ENCODE assay signal across 14 cellular contexts in the genomic region with DNA sequence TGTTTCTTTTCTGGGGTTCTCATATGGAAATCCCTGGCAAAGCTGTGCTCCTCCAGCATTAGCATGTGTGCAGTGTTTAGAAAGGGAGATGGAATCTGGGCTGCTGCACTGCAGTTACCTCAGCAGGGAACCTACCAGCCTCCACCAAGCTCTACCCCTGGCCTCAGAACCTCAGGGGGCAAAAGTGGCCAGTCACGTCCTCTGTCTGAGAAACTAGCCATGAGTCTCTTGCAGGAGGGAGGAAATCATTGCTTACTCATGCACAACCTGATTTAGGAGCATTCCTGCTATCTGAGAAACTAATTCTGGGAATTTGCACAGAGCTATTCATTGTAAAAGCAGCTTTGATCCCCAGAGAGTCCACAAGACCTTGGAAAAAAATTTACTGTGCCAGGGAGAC.
A peak's percentile ranks its signal among the peaks of the same experiment; 100 is the strongest.
DNase-seq lines count a peak whose midpoint lies in the region; ATAC-seq, FAIRE-seq and TF ChIP-seq lines count a peak whose summit lies in the region.
"Had no signal": no experiment of that assay in that cellular context is flagged by ENCODE, and none has a peak within 500 bp of the region (broad histone marks: within the 10 kb centered on the region; RNA-seq: fewer than 3 reads in every experiment).

No MANE protein-coding gene starts in this region.

- H3K9me1 ChIP-seq in K562 (ENCODE audit: control insufficient read depth, insufficient read depth, low read length) (no peaks in the 10 kb centered on the region), keratinocyte (ENCODE audit: control insufficient read depth, extremely low read depth, insufficient read depth, low read length) (no peaks in the 10 kb centered on the region)

- H3K27me3 ChIP-seq in K562 (ENCODE audit: control insufficient read depth in 2 of 2, insufficient read depth in 2 of 2, low read length in 2 of 2) (no peaks in the 10 kb centered on the region; a peak in 1 of 5 replicates), keratinocyte (ENCODE audit: control insufficient read depth, extremely low read depth, insufficient read depth, low read length) (no peaks in the 10 kb centered on the region)
- H3K27me3 ChIP-seq: sigmoid colon had no signal

- H3K4me3 ChIP-seq in A549 (no peak overlapping the region), K562 (no peak overlapping the region), keratinocyte (ENCODE audit: control insufficient read depth in 2 of 3, extremely low read depth in 1 of 3, insufficient read depth in 2 of 3, low read depth in 1 of 3, low read length in 3 of 3) (no peak overlapping the region)
- H3K4me3 ChIP-seq: sigmoid colon, SK-N-MC had no signal

- H3K79me2 ChIP-seq in K562 (ENCODE audit: control insufficient read depth, insufficient read depth, low read length) = no peaks in the 10 kb centered on the region
- peaks cover 90% of the 10 kb centered on the region for H3K79me2 ChIP-seq in keratinocyte (ENCODE audit: control insufficient read depth, insufficient read depth, low read length)

- TF ChIP-seq RAD21 in A549 (conservative IDR thresholded peaks at IDR 0.05 in 1 of 2, IDR thresholded peaks at IDR 0.05 in 1 of 2) (no peak), K562 (CRISPR knock-in tag; conservative IDR thresholded peaks at IDR 0.05 in 1 of 2, IDR thresholded peaks at IDR 0.05 in 1 of 2) (no peak)

- CTCF ChIA-PET in A549 (lab: Yijun Ruan, JAX) = interaction anchor here (1.2 to 7.8 kb wide), 8 partner anchors 10 to 45 kb away, joined by 3 to 47 read pairs (median 7); no protein-coding TSS in a partner anchor
- CTCF ChIA-PET in K562 (lab: Yijun Ruan, JAX; ENCODE audit: low intra/inter-chr PET ratio) = no interaction called here

- dilution Hi-C loops in keratinocyte (cut with MboI; ENCODE audit: extremely low pct_ligation_motif_present, low sequenced_read_pairs) = no loop called here

- intact Hi-C loops in K562 (cut with micrococcal nuclease) = no loop called here

- H3K9me3 ChIP-seq in A549 (no peaks in the 10 kb centered on the region), K562 (replicated peaks; ENCODE audit: control insufficient read depth, insufficient read depth, low read depth, low read length) (no peaks in the 10 kb centered on the region), keratinocyte (ENCODE audit: control insufficient read depth, low read depth, low read length) (no peaks in the 10 kb centered on the region)
- H3K9me3 ChIP-seq: sigmoid colon had no signal

- peak overlapping the region; percentile 46 for H3K4me2 ChIP-seq in A549
- no peak overlapping the region for H3K4me2 ChIP-seq in K562 (ENCODE audit: insufficient read depth, low read length)
- peak overlapping the region; percentile 7 for H3K4me2 ChIP-seq in keratinocyte (ENCODE audit: control insufficient read depth, extremely low read depth, insufficient read depth, low read depth, low read length)

- POLR2A ChIA-PET in A549 (lab: Yijun Ruan, JAX) (interaction anchor here (1.1 to 1.2 kb wide), 2 partner anchors 34 to 35 kb away, joined by 3 to 6 read pairs; no protein-coding TSS in a partner anchor), K562 (lab: Yijun Ruan, JAX) (interaction anchor here (0.7 to 3.0 kb wide), 6 partner anchors 9 to 773 kb away, joined by 3 to 10 read pairs (median 4); no protein-coding TSS in a partner anchor)

- peaks cover 61% of the 10 kb centered on the region for H3K4me1 ChIP-seq in A549
- no peaks in the 10 kb centered on the region; a peak in 2 of 5 replicates for H3K4me1 ChIP-seq in K562 (replicated peaks in 1 of 2; ENCODE audit: control insufficient read depth in 2 of 2, insufficient read depth in 2 of 2, low read length in 2 of 2)
- peaks cover 54% of the 10 kb centered on the region for H3K4me1 ChIP-seq in keratinocyte (ENCODE audit: control insufficient read depth, extremely low read depth, insufficient read depth, low read length)

- H3K9ac ChIP-seq in K562 (ENCODE audit: insufficient read depth in 1 of 2, low read depth in 2 of 2, low read length in 2 of 2) (no peak overlapping the region), keratinocyte (ENCODE audit: control insufficient read depth, extremely low read depth, insufficient read depth, low read length) (no peak overlapping the region)

- DNase-seq in A549 (ENCODE audit: low read depth in 1 of 2, low spot score in 1 of 2) (peak in 1 of 2 experiments; percentile 43), HK-2 (ENCODE audit: unreplicated experiment) (peak; percentile 61), K562 (ENCODE audit: extremely low read depth in 1 of 4, low spot score in 3 of 4) (no peak), keratinocyte (ENCODE audit: low read depth, low spot score) (peak; percentile 38), Kasumi-1 (lab: John Stamatoyannopoulos, UW) (no peak)
- DNase-seq in stimulated activated naive CD4-positive, alpha-beta T cell (lab: John Stamatoyannopoulos, UW) = no peak
- DNase-seq: C1 segment of cervical spinal cord, kidney, sigmoid colon had no signal

- FAIRE-seq in A549 (lab: Jason Lieb, UNC) (no peak), K562 (lab: Jason Lieb, UNC) (no peak), keratinocyte (lab: Jason Lieb, UNC) (no peak)
- FAIRE-seq: GM12891, kidney had no signal

- ATAC-seq in A549 (peak; percentile 44 to 82; a peak in 3 of 6 replicates), K562 (no peak), GM18502 (IDR thresholded peaks at IDR 0.05; ENCODE audit: poor library complexity, unreplicated experiment) (no peak), GM18868 (IDR thresholded peaks at IDR 0.05; ENCODE audit: unreplicated experiment) (no peak)
- ATAC-seq: stimulated activated effector memory CD8-positive, alpha-beta T cell treated with anti-CD3 and anti-CD28 coated beads, Interleukin-12 subunit alpha, Interleukin-12 subunit beta, amount 100 ng/mL, for 72 hours had no signal

- H3K36me3 ChIP-seq in K562 (ENCODE audit: control insufficient read depth, insufficient read depth, low read length) (no peaks in the 10 kb centered on the region), keratinocyte (ENCODE audit: control insufficient read depth in 2 of 2, extremely low read depth in 1 of 2, insufficient read depth in 2 of 2, low read length in 2 of 2) (peaks cover 6 to 15% of the 10 kb centered on the region in 2 experiments)
- H3K36me3 ChIP-seq: sigmoid colon had no signal

- TF ChIP-seq EP300 in A549 (IDR thresholded peaks at IDR 0.05) = no peak; a peak in 1 of 5 replicates
- TF ChIP-seq EP300 in K562 (IDR thresholded peaks at IDR 0.05; ENCODE audit: low read length) = no peak

- in situ Hi-C loops in K562 (cut with MboI) = no loop called here

- H2AFZ ChIP-seq in K562 (ENCODE audit: low read depth, low read length) (no peak overlapping the region), keratinocyte (ENCODE audit: control insufficient read depth, low read length) (no peak overlapping the region)

- BruUV-seq in K562 (replicated peaks; lab: Mats Ljungman, UMichigan) = no TSS peak

- H4K20me1 ChIP-seq in K562 (replicated peaks; ENCODE audit: control insufficient read depth, insufficient read depth, low read length) = peaks cover 3% of the 10 kb centered on the region; the same call in 1 of the 2 replicates
- H4K20me1 ChIP-seq in keratinocyte (ENCODE audit: control insufficient read depth, extremely low read depth, insufficient read depth, low read length) = no peaks in the 10 kb centered on the region

- WGBS in A549 (ENCODE audit: missing lambda C conversion rate) = 29% methylated on average over 1 of the region's 1 CpG
- whole genome bisulfite sequencing in K562 (ENCODE audit: insufficient coverage, low coverage, missing lambda C conversion rate) = 25% methylated on average over 1 of the region's 1 CpG

- TF ChIP-seq CTCF in A549 (IDR thresholded peaks at IDR 0.05) (no peak), K562 (IDR thresholded peaks at IDR 0.05 in 2 of 3, conservative IDR thresholded peaks at IDR 0.05 in 1 of 3; ENCODE audit: insufficient read depth in 2 of 3, low read depth in 1 of 3, low read length in 3 of 3) (no peak), keratinocyte (optimal IDR thresholded peaks at IDR 0.05 in 1 of 3, IDR thresholded peaks at IDR 0.05 in 1 of 3, conservative IDR thresholded peaks at IDR 0.05 in 1 of 3; ENCODE audit: extremely low read depth in 1 of 3, insufficient read depth in 2 of 3, low read length in 3 of 3) (no peak)

- peak overlapping the region; percentile 25 to 76; a peak in 4 of 6 replicates for H3K27ac ChIP-seq in A549
- H3K27ac ChIP-seq in K562 (ENCODE audit: extremely low read depth, low read depth, low read length) = no peak overlapping the region
- H3K27ac ChIP-seq in keratinocyte (ENCODE audit: control insufficient read depth, insufficient read depth, low read length) = peak overlapping the region; percentile 54
- H3K27ac ChIP-seq: sigmoid colon, SK-N-MC had no signal

- TF ChIP-seq POLR2A in A549 (IDR thresholded peaks at IDR 0.05; ENCODE audit: low read length) = no peak
- no peak for TF ChIP-seq POLR2A in K562 (conservative IDR thresholded peaks at IDR 0.05)

TF ChIP-seq in A549, 52 proteins besides CTCF, POLR2A, EP300 and RAD21 (continues in another document):
- no peak for TF ChIP-seq CEBPB (IDR thresholded peaks at IDR 0.05)
- TF ChIP-seq NFE2L2 (conservative IDR thresholded peaks at IDR 0.05; ENCODE audit: low read length) = no peak
- TF ChIP-seq SREBF2 (IDR thresholded peaks at IDR 0.05) = no peak
- TF ChIP-seq PHF8 (IDR thresholded peaks at IDR 0.05; ENCODE audit: borderline replicate concordance, low read depth) = no peak
- TF ChIP-seq RARB (CRISPR knock-in tag; IDR thresholded peaks at IDR 0.05) = no peak
- TF ChIP-seq FOXS1 (CRISPR knock-in tag; IDR thresholded peaks at IDR 0.05) = no peak
- TF ChIP-seq FOSB (CRISPR knock-in tag; IDR thresholded peaks at IDR 0.05) = no peak
- no peak for TF ChIP-seq HOXA7 (CRISPR knock-in tag; IDR thresholded peaks at IDR 0.05)
- no peak for TF ChIP-seq FOSL2 (IDR thresholded peaks at IDR 0.05)
- no peak for TF ChIP-seq FOSL2 (CRISPR knock-in tag; IDR thresholded peaks at IDR 0.05)
- no peak for TF ChIP-seq MAFK (IDR thresholded peaks at IDR 0.05; ENCODE audit: partially characterized antibody)
- TF ChIP-seq BHLHE40 (IDR thresholded peaks at IDR 0.05; ENCODE audit: low read depth, low read length) = no peak

TF ChIP-seq in K562, 482 proteins besides CTCF, POLR2A, EP300 and RAD21:
- TF ChIP-seq TRIM24 (IDR thresholded peaks at IDR 0.05) (no peak), NFE2 (IDR thresholded peaks at IDR 0.05; ENCODE audit: low read depth) (0 out of 2 replicates have a peak, but pooled peaks have one; percentile 23)

Comparison
In these comparisons a context has a peak if more than half of its experiments do, and no peak if none do; other contexts are left out.
1. ATAC-seq: peak in A549 (2 of 2); none in K562 (single experiment), GM18502 (single experiment) and GM18868 (single experiment).
2. DNase-seq: peak in HK-2 (single experiment) and keratinocyte (single experiment); none in K562 (0 of 4), Kasumi-1 (0 of 2) and stimulated activated naive CD4-positive, alpha-beta T cell (0 of 6).